Comparison of ENCODE assay signal across 1 cellular context in genomic region chr2:14712091-14712490, GRCh38.
TF ChIP-seq lines count a peak whose summit lies in the region.

No MANE protein-coding gene starts in this region.

TF ChIP-seq in K562, 482 proteins besides CTCF, POLR2A, EP300 and RAD21 (continued from another document):
- TF ChIP-seq CHCHD3 (CRISPR knock-in tag; IDR thresholded peaks at IDR 0.05) (no peak), MXD1 (CRISPR knock-in tag; IDR thresholded peaks at IDR 0.05; ENCODE audit: borderline replicate concordance, poor library complexity, severe bottlenecking) (no peak), L3MBTL2 (IDR thresholded peaks at IDR 0.05) (no peak), DIDO1 (tag; IDR thresholded peaks at IDR 0.05; ENCODE audit: low read depth) (no peak), ZNF316 (IDR thresholded peaks at IDR 0.05) (no peak)
- TF ChIP-seq, protein P1, sequence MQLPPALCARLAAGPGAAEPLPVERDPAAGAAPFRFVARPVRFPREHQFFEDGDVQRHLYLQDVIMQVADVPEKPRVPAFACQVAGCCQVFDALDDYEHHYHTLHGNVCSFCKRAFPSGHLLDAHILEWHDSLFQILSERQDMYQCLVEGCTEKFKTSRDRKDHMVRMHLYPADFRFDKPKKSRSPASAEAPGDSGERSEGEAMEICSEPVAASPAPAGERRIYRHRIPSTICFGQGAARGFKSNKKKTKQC (CRISPR knock-in tag; IDR thresholded peaks at IDR 0.05): no peak
